ENCODE assay signal across 13 cellular contexts in genomic region chr9:133855802-133856592, GRCh38.
DNase-seq lines count a peak whose midpoint lies in the region; ATAC-seq, FAIRE-seq and TF ChIP-seq lines count a peak whose summit lies in the region.
"Had no signal": no experiment of that assay in that cellular context is flagged by ENCODE, and none has a peak within 500 bp of the region (broad histone marks: within the 10 kb centered on the region; RNA-seq: fewer than 3 reads in every experiment).

No MANE protein-coding gene starts in this region.

- dilution Hi-C loops in endothelial cell of umbilical vein (cut with MboI; ENCODE audit: extremely low pct_ligation_motif_present, low sequenced_read_pairs) = no loop called here

- no peak overlapping the region for H3K4me3 ChIP-seq in endothelial cell of umbilical vein (replicated peaks in 1 of 3; ENCODE audit: insufficient read depth in 1 of 3, low read depth in 1 of 3, low read length in 3 of 3)
- H3K4me3 ChIP-seq: GM12878 had no signal

- no peak for FAIRE-seq in endothelial cell of umbilical vein (lab: Jason Lieb, UNC)
- FAIRE-seq: GM12878 had no signal

- H3K27me3 ChIP-seq in endothelial cell of umbilical vein (ENCODE audit: control insufficient read depth in 2 of 2, insufficient read depth in 2 of 2, low read length in 2 of 2) = no peaks in the 10 kb centered on the region

- H3K79me2 ChIP-seq in endothelial cell of umbilical vein (ENCODE audit: control insufficient read depth, insufficient read depth, low read length) = peaks cover 6% of the 10 kb centered on the region

- no peaks in the 10 kb centered on the region for H3K27me3 Mint-ChIP-seq in activated naive CD8-positive, alpha-beta T cell treated with anti-CD3 and anti-CD28 coated beads, Interleukin-2, amount 50 U/mL, for 24 hours
- H3K27me3 Mint-ChIP-seq in activated naive CD8-positive, alpha-beta T cell treated with anti-CD3 and anti-CD28 coated beads for 36 hours = no peaks in the 10 kb centered on the region
- no peaks in the 10 kb centered on the region for H3K27me3 Mint-ChIP-seq in mesothelial cell of epicardium (ENCODE audit: low read depth)
- no peaks in the 10 kb centered on the region for H3K27me3 Mint-ChIP-seq in activated CD4-positive, alpha-beta T cell treated with anti-CD3 and anti-CD28 coated beads, Interleukin-2, amount 10 ng/mL, durations not matched to agents 24 days and 14 days
- H3K27me3 Mint-ChIP-seq: activated naive CD8-positive, alpha-beta T cell; T-cell had no signal

- intact Hi-C loops in endothelial cell of umbilical vein (cut with micrococcal nuclease) = no loop called here
- intact Hi-C loops in activated CD4-positive, alpha-beta T cell treated with anti-CD3 and anti-CD28 coated beads, Interleukin-2, amount 10 ng/mL, durations not matched to agents 24 days and 14 days (cut with micrococcal nuclease) = no loop called here

- H3K4me2 ChIP-seq in endothelial cell of umbilical vein (ENCODE audit: insufficient read depth, low read length) = no peak overlapping the region

- CTCF ChIA-PET in endothelial cell of umbilical vein (lab: Charles Lee) = interaction anchor here (1.5 kb wide), 1 partner anchor 11 kb away, joined by 3 read pairs; no protein-coding TSS in a partner anchor

- H3K9me3 ChIP-seq in endothelial cell of umbilical vein (replicated peaks; ENCODE audit: control insufficient read depth, insufficient read depth, low read length) = no peaks in the 10 kb centered on the region

- TF ChIP-seq CTCF in endothelial cell of umbilical vein (IDR thresholded peaks at IDR 0.05; ENCODE audit: extremely low read depth in 1 of 2, insufficient read depth in 1 of 2, low read depth in 1 of 2, low read length in 2 of 2) (no peak), mesothelial cell of epicardium (IDR thresholded peaks at IDR 0.05; ENCODE audit: unreplicated experiment) (no peak)

- H3K36me3 Mint-ChIP-seq in activated naive CD8-positive, alpha-beta T cell treated with anti-CD3 and anti-CD28 coated beads, Interleukin-2, amount 50 U/mL, for 24 hours (ENCODE audit: low read depth) = peaks cover 2% of the 10 kb centered on the region
- no peaks in the 10 kb centered on the region for H3K36me3 Mint-ChIP-seq in activated naive CD8-positive, alpha-beta T cell treated with anti-CD3 and anti-CD28 coated beads for 36 hours
- H3K36me3 Mint-ChIP-seq in mesothelial cell of epicardium = peaks cover 19% of the 10 kb centered on the region
- no peaks in the 10 kb centered on the region for H3K36me3 Mint-ChIP-seq in activated CD4-positive, alpha-beta T cell treated with anti-CD3 and anti-CD28 coated beads, Interleukin-2, amount 10 ng/mL, durations not matched to agents 24 days and 14 days (ENCODE audit: low read depth)
- H3K36me3 Mint-ChIP-seq: activated naive CD8-positive, alpha-beta T cell; immature natural killer cell; T-cell had no signal

- no peaks in the 10 kb centered on the region for H4K20me1 ChIP-seq in endothelial cell of umbilical vein (replicated peaks; ENCODE audit: control insufficient read depth, extremely low read depth, insufficient read depth, low read length)

- peak overlapping the region; percentile 66 for H3K27ac Mint-ChIP-seq in activated naive CD8-positive, alpha-beta T cell treated with anti-CD3 and anti-CD28 coated beads, Interleukin-2, amount 50 U/mL, for 24 hours
- H3K27ac Mint-ChIP-seq in activated naive CD8-positive, alpha-beta T cell treated with anti-CD3 and anti-CD28 coated beads for 36 hours = no peak overlapping the region
- H3K27ac Mint-ChIP-seq in mesothelial cell of epicardium = peak overlapping the region; percentile 92
- no peak overlapping the region for H3K27ac Mint-ChIP-seq in activated CD4-positive, alpha-beta T cell treated with anti-CD3 and anti-CD28 coated beads, Interleukin-2, amount 10 ng/mL, durations not matched to agents 24 days and 14 days
- H3K27ac Mint-ChIP-seq: activated naive CD8-positive, alpha-beta T cell; immature natural killer cell; T-cell had no signal

- no peaks in the 10 kb centered on the region for H3K9me3 Mint-ChIP-seq in activated naive CD8-positive, alpha-beta T cell treated with anti-CD3 and anti-CD28 coated beads, Interleukin-2, amount 50 U/mL, for 24 hours
- no peaks in the 10 kb centered on the region for H3K9me3 Mint-ChIP-seq in activated naive CD8-positive, alpha-beta T cell treated with anti-CD3 and anti-CD28 coated beads for 36 hours
- H3K9me3 Mint-ChIP-seq in mesothelial cell of epicardium = no peaks in the 10 kb centered on the region
- H3K9me3 Mint-ChIP-seq in activated CD4-positive, alpha-beta T cell treated with anti-CD3 and anti-CD28 coated beads, Interleukin-2, amount 10 ng/mL, durations not matched to agents 24 days and 14 days = no peaks in the 10 kb centered on the region
- H3K9me3 Mint-ChIP-seq: immature natural killer cell, T-cell had no signal

- no peak for DNase-seq in activated naive CD8-positive, alpha-beta T cell treated with anti-CD3 and anti-CD28 coated beads, Interleukin-2, amount 50 U/mL, for 24 hours
- no peak for DNase-seq in activated naive CD8-positive, alpha-beta T cell treated with anti-CD3 and anti-CD28 coated beads for 36 hours
- DNase-seq in endothelial cell of umbilical vein (ENCODE audit: low read depth, low spot score) (peak; percentile 89), mesothelial cell of epicardium (ENCODE audit: low spot score in 2 of 2, unreplicated experiment in 2 of 2) (no peak), ureter (ENCODE audit: low spot score) (peak; percentile 82), OCI-M2 (lab: John Stamatoyannopoulos, UW; ENCODE audit: unreplicated experiment) (no peak)
- DNase-seq in activated CD4-positive, alpha-beta T cell treated with anti-CD3 and anti-CD28 coated beads, Interleukin-2, amount 10 ng/mL, durations not matched to agents 24 days and 14 days = no peak
- DNase-seq: immature natural killer cell, NCI-H1436 had no signal

- H3K4me1 ChIP-seq in endothelial cell of umbilical vein (ENCODE audit: control insufficient read depth, extremely low read depth, insufficient read depth, low read length) = peaks cover 5% of the 10 kb centered on the region

- no peak overlapping the region for H3K9ac ChIP-seq in endothelial cell of umbilical vein (replicated peaks; ENCODE audit: extremely low read depth, insufficient read depth, low read length)

- no peak for TF ChIP-seq POLR2A in endothelial cell of umbilical vein (IDR thresholded peaks at IDR 0.05; ENCODE audit: low read depth, low read length)

- ATAC-seq in activated naive CD8-positive, alpha-beta T cell treated with anti-CD3 and anti-CD28 coated beads, Interleukin-2, amount 50 U/mL, for 24 hours = no peak
- ATAC-seq in GM18867 (IDR thresholded peaks at IDR 0.05; ENCODE audit: unreplicated experiment) = no peak
- ATAC-seq: GM12878, T-cell had no signal

- POLR2A ChIA-PET in endothelial cell of umbilical vein (lab: Charles Lee) = no interaction called here

- H3K36me3 ChIP-seq in endothelial cell of umbilical vein (ENCODE audit: control insufficient read depth in 2 of 2, extremely low read depth in 1 of 2, insufficient read depth in 2 of 2, low read length in 2 of 2) = no peaks in the 10 kb centered on the region

- H3K4me1 Mint-ChIP-seq in activated naive CD8-positive, alpha-beta T cell treated with anti-CD3 and anti-CD28 coated beads, Interleukin-2, amount 50 U/mL, for 24 hours = no peaks in the 10 kb centered on the region
- H3K4me1 Mint-ChIP-seq in activated naive CD8-positive, alpha-beta T cell treated with anti-CD3 and anti-CD28 coated beads for 36 hours = no peaks in the 10 kb centered on the region
- H3K4me1 Mint-ChIP-seq in mesothelial cell of epicardium = peaks cover 21% of the 10 kb centered on the region
- H3K4me1 Mint-ChIP-seq in activated CD4-positive, alpha-beta T cell treated with anti-CD3 and anti-CD28 coated beads, Interleukin-2, amount 10 ng/mL, durations not matched to agents 24 days and 14 days = no peaks in the 10 kb centered on the region
- H3K4me1 Mint-ChIP-seq: immature natural killer cell, T-cell had no signal

- BruUV-seq in endothelial cell of umbilical vein (replicated peaks; lab: Mats Ljungman, UMichigan) = no TSS peak

- no peak overlapping the region for H3K4me3 Mint-ChIP-seq in activated naive CD8-positive, alpha-beta T cell treated with anti-CD3 and anti-CD28 coated beads, Interleukin-2, amount 50 U/mL, for 24 hours
- H3K4me3 Mint-ChIP-seq in activated naive CD8-positive, alpha-beta T cell treated with anti-CD3 and anti-CD28 coated beads for 36 hours = no peak overlapping the region
- no peak overlapping the region for H3K4me3 Mint-ChIP-seq in mesothelial cell of epicardium
- no peak overlapping the region for H3K4me3 Mint-ChIP-seq in activated CD4-positive, alpha-beta T cell treated with anti-CD3 and anti-CD28 coated beads, Interleukin-2, amount 10 ng/mL, durations not matched to agents 24 days and 14 days
- H3K4me3 Mint-ChIP-seq: activated naive CD8-positive, alpha-beta T cell; immature natural killer cell; T-cell had no signal

- H3K9me1 ChIP-seq in endothelial cell of umbilical vein (replicated peaks; ENCODE audit: control insufficient read depth, extremely low read depth, insufficient read depth, low read length) = no peaks in the 10 kb centered on the region

- H2AFZ ChIP-seq in endothelial cell of umbilical vein (ENCODE audit: low read depth, low read length) = no peak overlapping the region

- H3K27ac ChIP-seq in endothelial cell of umbilical vein (ENCODE audit: insufficient read depth, low read depth, low read length) = no peak overlapping the region

TF ChIP-seq in endothelial cell of umbilical vein, 7 proteins besides CTCF, POLR2A, EP300 and RAD21:
- no peak for TF ChIP-seq FOS (IDR thresholded peaks at IDR 0.05; ENCODE audit: borderline replicate concordance, insufficient read depth, low read length)
- no peak for TF ChIP-seq GATA2 (IDR thresholded peaks at IDR 0.05; ENCODE audit: insufficient read depth, insufficient read length, low read depth, low read length)
- TF ChIP-seq MAX (IDR thresholded peaks at IDR 0.05; ENCODE audit: insufficient read depth, insufficient read length) = peak; percentile 77

Comparison
In these comparisons a context has a peak if more than half of its experiments do, and no peak if none do; other contexts are left out.
1. H3K27ac Mint-ChIP-seq: peak in activated naive CD8-positive, alpha-beta T cell treated with anti-CD3 and anti-CD28 coated beads, Interleukin-2, amount 50 U/mL, for 24 hours (single experiment) and mesothelial cell of epicardium (single experiment); none in activated naive CD8-positive, alpha-beta T cell treated with anti-CD3 and anti-CD28 coated beads for 36 hours (single experiment) and activated CD4-positive, alpha-beta T cell treated with anti-CD3 and anti-CD28 coated beads, Interleukin-2, amount 10 ng/mL, durations not matched to agents 24 days and 14 days (single experiment).
2. DNase-seq: peak in endothelial cell of umbilical vein (single experiment) and ureter (single experiment); none in activated naive CD8-positive, alpha-beta T cell treated with anti-CD3 and anti-CD28 coated beads, Interleukin-2, amount 50 U/mL, for 24 hours (single experiment), activated naive CD8-positive, alpha-beta T cell treated with anti-CD3 and anti-CD28 coated beads for 36 hours (single experiment), mesothelial cell of epicardium (0 of 2), activated CD4-positive, alpha-beta T cell treated with anti-CD3 and anti-CD28 coated beads, Interleukin-2, amount 10 ng/mL, durations not matched to agents 24 days and 14 days (single experiment) and OCI-M2 (single experiment).